Comparison of ENCODE assay signal across 10 cellular contexts in the genomic region with DNA sequence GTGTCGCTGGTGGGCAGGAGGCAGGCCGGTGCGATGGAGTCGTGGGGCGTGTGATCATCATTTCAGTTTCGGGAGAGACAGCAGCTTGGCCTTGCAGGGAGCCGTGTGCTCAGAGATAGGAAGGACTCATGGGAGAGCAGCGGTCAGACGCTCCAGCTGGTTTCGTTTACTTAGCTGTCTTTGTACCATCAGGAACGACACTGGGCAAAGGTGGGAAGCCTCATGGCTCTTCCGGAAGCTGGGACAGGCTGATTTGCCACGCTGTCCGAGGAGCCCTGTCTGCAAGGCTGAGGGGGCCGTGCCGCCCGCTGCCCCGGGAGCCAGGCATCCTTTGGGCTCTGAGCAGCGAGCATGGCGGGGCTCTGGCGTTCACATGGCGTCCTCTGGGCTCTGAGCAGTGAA. TPM values are rescaled to one million over a fixed set of nuclear protein-coding genes. Genes with fewer than 3 reads are reported as not detected.
A peak's percentile ranks its signal among the peaks of the same experiment; 100 is the strongest.
DNase-seq lines count a peak whose midpoint lies in the region; ATAC-seq and TF ChIP-seq lines count a peak whose summit lies in the region.
"Had no signal": no experiment of that assay in that cellular context is flagged by ENCODE, and none has a peak within 500 bp of the region (broad histone marks: within the 10 kb centered on the region; RNA-seq: fewer than 3 reads in every experiment).

No MANE protein-coding gene starts in this region.

- no peak overlapping the region for H3K4me3 Mint-ChIP-seq in progenitor cell of endocrine pancreas (ENCODE audit: low read depth)
- H3K4me3 Mint-ChIP-seq: activated B cell treated with CpG ODN at 0.5 μM for 24 hours had no signal

- TF ChIP-seq POLR2A in gastroesophageal sphincter (IDR thresholded peaks at IDR 0.05) = no peak

- TF ChIP-seq CTCF in RWPE1 (conservative IDR thresholded peaks at IDR 0.05; ENCODE audit: low read depth) (no peak), gastroesophageal sphincter (IDR thresholded peaks at IDR 0.05) (no peak), progenitor cell of endocrine pancreas (IDR thresholded peaks at IDR 0.05; ENCODE audit: unreplicated experiment) (no peak), WERI-Rb-1 (IDR thresholded peaks at IDR 0.05; ENCODE audit: low read depth, low read length) (no peak)

- peak; percentile 93 for DNase-seq in DMS53 (lab: John Stamatoyannopoulos, UW)
- no peak for DNase-seq in RWPE1 (ENCODE audit: low spot score)
- DNase-seq in progenitor cell of endocrine pancreas (ENCODE audit: low spot score, unreplicated experiment) = no peak
- no peak for DNase-seq in Karpas-422
- DNase-seq in WERI-Rb-1 = no peak
- DNase-seq: activated B cell treated with CpG ODN at 0.5 μM for 24 hours, aorta had no signal

- H3K36me3 ChIP-seq in gastroesophageal sphincter (peaks cover 0 to under 1% of the 10 kb centered on the region in 2 donors), Karpas-422 (ENCODE audit: insufficient read depth, low read length) (no peaks in the 10 kb centered on the region), WERI-Rb-1 (no peaks in the 10 kb centered on the region)

- no peak overlapping the region for H3K9ac ChIP-seq in Karpas-422 (ENCODE audit: low read length)

- WGBS in gastroesophageal sphincter (ENCODE audit: low coverage in 1 of 2), 2 donors = 64% methylated on average over 10 of the region's 22 CpGs; no CpG with 5 or more reads in 1 of the 2 donors

- CTCF ChIA-PET in RWPE1 (lab: Yijun Ruan, JAX) = no interaction called here

- H3K27ac Mint-ChIP-seq in progenitor cell of endocrine pancreas = peak overlapping the region; percentile 93
- H3K27ac Mint-ChIP-seq: activated B cell treated with CpG ODN at 0.5 μM for 24 hours had no signal

- no peaks in the 10 kb centered on the region for H3K36me3 Mint-ChIP-seq in progenitor cell of endocrine pancreas (ENCODE audit: insufficient read depth)

- peaks cover 7% of the 10 kb centered on the region; the same call in 1 of the 2 replicates for H4K20me1 ChIP-seq in Karpas-422 (ENCODE audit: insufficient read depth, low read depth, low read length)

- H3K27ac ChIP-seq in RWPE1 (peak overlapping the region; percentile 10; the same call in 1 of the 2 replicates), gastroesophageal sphincter (peak overlapping the region in 3 of 4 donors; percentile 42 to 66 (median 57)), Karpas-422 (ENCODE audit: low read length) (no peak overlapping the region), WERI-Rb-1 (no peak overlapping the region)

- H3K9me2 ChIP-seq in Karpas-422 (replicated peaks; ENCODE audit: insufficient read depth, low read length) = no peaks in the 10 kb centered on the region; the same call in 1 of the 2 replicates

- H3K4me1 ChIP-seq in gastroesophageal sphincter = peaks cover 0 to 52% (median 26%) of the 10 kb centered on the region in 3 donors
- peaks cover 13% of the 10 kb centered on the region for H3K4me1 ChIP-seq in Karpas-422 (ENCODE audit: low read length)

- peaks cover 39% of the 10 kb centered on the region for H3K79me2 ChIP-seq in Karpas-422 (ENCODE audit: low read length)

- H3K4me3 ChIP-seq in gastroesophageal sphincter = peak overlapping the region in 1 of 2 donors; percentile 31
- H3K4me3 ChIP-seq in Karpas-422 (ENCODE audit: low read length) = no peak overlapping the region
- H3K4me3 ChIP-seq in WERI-Rb-1 (ENCODE audit: low read depth, low read length) = no peak overlapping the region

- POLR2A ChIA-PET in RWPE1 (lab: Yijun Ruan, JAX; ENCODE audit: low non-redundant PET) = no interaction called here

- ATAC-seq in gastroesophageal sphincter = peak; percentile 46
- ATAC-seq in HG02852 (IDR thresholded peaks at IDR 0.05; ENCODE audit: unreplicated experiment) = no peak
- ATAC-seq in activated CD4-positive, CD25-positive, alpha-beta regulatory T cell treated with anti-CD3 and anti-CD28 coated beads, Interleukin-2, amount 50 U/mL, for 24 hours = no peak

- H3K4me2 ChIP-seq in Karpas-422 (ENCODE audit: low read depth, low read length, poor library complexity, severe bottlenecking) = no peak overlapping the region

- no peaks in the 10 kb centered on the region for H3K9me3 ChIP-seq in gastroesophageal sphincter
- H3K9me3 ChIP-seq in Karpas-422 (ENCODE audit: low read length) = no peaks in the 10 kb centered on the region
- no peaks in the 10 kb centered on the region for H3K9me3 ChIP-seq in WERI-Rb-1 (ENCODE audit: severe bottlenecking)

- H3K27me3 ChIP-seq in gastroesophageal sphincter = no peaks in the 10 kb centered on the region
- H3K27me3 ChIP-seq in Karpas-422 (ENCODE audit: low read length) = no peaks in the 10 kb centered on the region
- no peaks in the 10 kb centered on the region for H3K27me3 ChIP-seq in WERI-Rb-1 (ENCODE audit: insufficient read depth, low read depth, severe bottlenecking)

- peaks cover 21% of the 10 kb centered on the region for H3K4me1 Mint-ChIP-seq in progenitor cell of endocrine pancreas (ENCODE audit: low read depth)

- peaks cover 3% of the 10 kb centered on the region for H3K9me3 Mint-ChIP-seq in progenitor cell of endocrine pancreas (ENCODE audit: low read depth)
- H3K9me3 Mint-ChIP-seq: activated B cell treated with CpG ODN at 0.5 μM for 24 hours had no signal

- H3K27me3 Mint-ChIP-seq in progenitor cell of endocrine pancreas = no peaks in the 10 kb centered on the region
- H3K27me3 Mint-ChIP-seq: activated B cell treated with CpG ODN at 0.5 μM for 24 hours had no signal

- no peak for TF ChIP-seq EP300 in gastroesophageal sphincter (IDR thresholded peaks at IDR 0.05)

- no peak overlapping the region for H2AFZ ChIP-seq in Karpas-422 (ENCODE audit: low read length)

RNA-seq across cellular contexts. Expression of a gene that starts 32.7 kb away (rescaled TPM):
- total RNA-seq in gastroesophageal sphincter (10 to 100 TPM; 10.8 to 53.3 (median 33.2) TPM), progenitor cell of endocrine pancreas (68.8 and 74.5 TPM in 2 replicates)
- 29.0 and 43.1 TPM in 2 replicates for total RNA-seq in Karpas-422 (2014; rRNA removed; shearing (Covaris generic); ENCODE audit: low replicate concordance)

Comparison
In these comparisons a context has a peak if more than half of its experiments do, and no peak if none do; other contexts are left out.
1. H3K27ac ChIP-seq: peak in RWPE1 (single experiment) and gastroesophageal sphincter (3 of 4); none in Karpas-422 (single experiment) and WERI-Rb-1 (single experiment).